In genomic region chr20:46076806-46077205, GRCh38 we compare ENCODE assay signal across 20 cellular contexts. TPM values are rescaled to one million over a fixed set of nuclear protein-coding genes. Genes with fewer than 3 reads are reported as not detected.
A peak's percentile ranks its signal among the peaks of the same experiment; 100 is the strongest.
DNase-seq lines count a peak whose midpoint lies in the region; ATAC-seq and TF ChIP-seq lines count a peak whose summit lies in the region.
"Had no signal": no experiment of that assay in that cellular context is flagged by ENCODE, and none has a peak within 500 bp of the region (broad histone marks: within the 10 kb centered on the region; RNA-seq: fewer than 3 reads in every experiment).

No MANE protein-coding gene starts in this region.

- intact Hi-C loops in left ventricle myocardium superior (cut with micrococcal nuclease) = no loop called here

- CTCF ChIA-PET in GM10248 (lab: Yijun Ruan, JAX) = interaction anchor here (1.1 to 3.0 kb wide), 3 partner anchors 10 to 98 kb away, joined by 3 to 13 read pairs (median 4); no protein-coding TSS in a partner anchor

- H3K27ac ChIP-seq in HUES48 (ENCODE audit: low read depth, low read length) (peak overlapping the region; percentile 52), iPS-20b (ENCODE audit: low read length) (no peak overlapping the region)
- H3K27ac ChIP-seq: A549, C4-2B, HL-60 had no signal

- POLR2A ChIA-PET in GM10248 (lab: Yijun Ruan, JAX) = no interaction called here

- TF ChIP-seq CTCF in GM10248 (IDR thresholded peaks at IDR 0.05; ENCODE audit: control extremely low read depth, extremely low read depth, low read depth, missing control alignments) = no peak

- H3K9ac ChIP-seq in HUES48 (ENCODE audit: low read depth, low read length) (no peak overlapping the region), endocrine pancreas (ENCODE audit: control insufficient read depth, insufficient read depth, low read length) (no peak overlapping the region), iPS-20b (ENCODE audit: low read depth, low read length) (peak overlapping the region; percentile 16; the same call in 1 of the 2 replicates)

- no peak overlapping the region for H3K4me3 ChIP-seq in HUES48 (ENCODE audit: low read depth, low read length)
- peak overlapping the region; percentile 14 for H3K4me3 ChIP-seq in endocrine pancreas (ENCODE audit: control insufficient read depth, insufficient read depth, low read length)
- no peak overlapping the region for H3K4me3 ChIP-seq in iPS-20b (ENCODE audit: low read length)
- H3K4me3 ChIP-seq: A549, HAP-1 had no signal

- DNase-seq in GM10248 (ENCODE audit: extremely low spot score) = no peak
- DNase-seq in left ventricle myocardium superior = no peak
- DNase-seq: AML-193; CD4-positive, alpha-beta T cell; DMS153; DMS79; GDM1; GOT3; KBM-7 had no signal

- ATAC-seq in HG03139 (IDR thresholded peaks at IDR 0.05; ENCODE audit: unreplicated experiment) (no peak), HG03469 (IDR thresholded peaks at IDR 0.05; ENCODE audit: unreplicated experiment) (no peak), left ventricle myocardium superior (no peak)
- ATAC-seq: A549 had no signal

- H3K9me3 ChIP-seq in HUES48 (ENCODE audit: control insufficient read depth, insufficient read depth, low read length) (no peaks in the 10 kb centered on the region), endocrine pancreas (ENCODE audit: control insufficient read depth, low read length) (no peaks in the 10 kb centered on the region), iPS-20b (ENCODE audit: insufficient read depth, low read depth, low read length) (no peaks in the 10 kb centered on the region)
- H3K9me3 ChIP-seq: A549, HAP-1 had no signal

- H3K36me3 ChIP-seq in HUES48 (ENCODE audit: control insufficient read depth, insufficient read depth, low read length) (peaks cover 35% of the 10 kb centered on the region), endocrine pancreas (ENCODE audit: control insufficient read depth, insufficient read depth, low read length) (no peaks in the 10 kb centered on the region), iPS-20b (ENCODE audit: insufficient read depth, low read depth, low read length) (peaks cover 53% of the 10 kb centered on the region)
- H3K36me3 ChIP-seq: HAP-1 had no signal

- peaks cover 51% of the 10 kb centered on the region for H3K4me1 ChIP-seq in HUES48 (ENCODE audit: control insufficient read depth, insufficient read depth, low read length)
- peaks cover 36% of the 10 kb centered on the region for H3K4me1 ChIP-seq in endocrine pancreas (ENCODE audit: control insufficient read depth, insufficient read depth, low read length)
- peaks cover 47% of the 10 kb centered on the region for H3K4me1 ChIP-seq in iPS-20b (ENCODE audit: insufficient read depth, low read length)
- H3K4me1 ChIP-seq: A549 had no signal

- no peaks in the 10 kb centered on the region for H3K27me3 ChIP-seq in HUES48 (ENCODE audit: control insufficient read depth, insufficient read depth, low read length)
- H3K27me3 ChIP-seq in endocrine pancreas (ENCODE audit: control insufficient read depth, insufficient read depth, low read length) = no peaks in the 10 kb centered on the region
- H3K27me3 ChIP-seq in iPS-20b (ENCODE audit: insufficient read depth, low read length) = no peaks in the 10 kb centered on the region

RNA-seq across cellular contexts. Expression of gene NCOA5, which starts 13.0 kb away (rescaled TPM):
- total RNA-seq in left ventricle myocardium superior = 19.4 TPM

RNA-seq across cellular contexts. Expression of gene CD40, which starts 41.3 kb away (rescaled TPM):
- total RNA-seq in left ventricle myocardium superior = 6.7 TPM
- total RNA-seq: HT1080 had no signal

RNA-seq across cellular contexts. Expression of gene SLC12A5, which starts 47.8 kb away (rescaled TPM):
- 1.3 TPM for total RNA-seq in left ventricle myocardium superior
- total RNA-seq: Daoy had no signal
